Comparison of ENCODE assay signal across 1 cellular context in the genomic region with DNA sequence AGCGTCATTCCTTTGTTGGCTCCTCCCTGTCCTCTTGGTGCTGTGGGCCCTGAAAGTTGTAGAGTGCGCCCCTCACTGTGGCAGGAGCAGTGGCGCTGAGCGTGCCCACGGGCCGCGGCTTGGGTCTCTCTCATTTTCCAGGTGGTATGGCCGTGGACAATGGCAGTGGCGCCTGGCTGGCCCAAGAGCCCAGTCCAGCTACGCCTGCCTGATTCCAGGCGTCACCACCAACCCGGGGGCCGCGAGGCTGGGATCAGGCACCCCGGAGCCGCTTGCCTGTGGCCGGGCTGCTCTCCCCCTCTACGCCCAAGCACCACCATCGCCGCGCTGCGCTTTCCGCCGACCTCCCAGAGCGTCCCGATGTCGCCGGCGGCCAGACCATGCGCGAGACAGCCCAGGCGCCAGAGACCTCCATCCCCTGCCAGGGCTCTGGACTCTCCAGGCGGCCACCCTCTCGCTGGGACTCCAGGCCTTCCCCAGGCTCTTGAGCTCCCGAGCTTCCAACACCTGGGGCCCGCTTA.
TF ChIP-seq lines count a peak whose summit lies in the region.

No MANE protein-coding gene starts in this region.

TF ChIP-seq in WTC11, 78 proteins besides CTCF, POLR2A, EP300 and RAD21 (continued from another document):
- TF ChIP-seq, protein P1, sequence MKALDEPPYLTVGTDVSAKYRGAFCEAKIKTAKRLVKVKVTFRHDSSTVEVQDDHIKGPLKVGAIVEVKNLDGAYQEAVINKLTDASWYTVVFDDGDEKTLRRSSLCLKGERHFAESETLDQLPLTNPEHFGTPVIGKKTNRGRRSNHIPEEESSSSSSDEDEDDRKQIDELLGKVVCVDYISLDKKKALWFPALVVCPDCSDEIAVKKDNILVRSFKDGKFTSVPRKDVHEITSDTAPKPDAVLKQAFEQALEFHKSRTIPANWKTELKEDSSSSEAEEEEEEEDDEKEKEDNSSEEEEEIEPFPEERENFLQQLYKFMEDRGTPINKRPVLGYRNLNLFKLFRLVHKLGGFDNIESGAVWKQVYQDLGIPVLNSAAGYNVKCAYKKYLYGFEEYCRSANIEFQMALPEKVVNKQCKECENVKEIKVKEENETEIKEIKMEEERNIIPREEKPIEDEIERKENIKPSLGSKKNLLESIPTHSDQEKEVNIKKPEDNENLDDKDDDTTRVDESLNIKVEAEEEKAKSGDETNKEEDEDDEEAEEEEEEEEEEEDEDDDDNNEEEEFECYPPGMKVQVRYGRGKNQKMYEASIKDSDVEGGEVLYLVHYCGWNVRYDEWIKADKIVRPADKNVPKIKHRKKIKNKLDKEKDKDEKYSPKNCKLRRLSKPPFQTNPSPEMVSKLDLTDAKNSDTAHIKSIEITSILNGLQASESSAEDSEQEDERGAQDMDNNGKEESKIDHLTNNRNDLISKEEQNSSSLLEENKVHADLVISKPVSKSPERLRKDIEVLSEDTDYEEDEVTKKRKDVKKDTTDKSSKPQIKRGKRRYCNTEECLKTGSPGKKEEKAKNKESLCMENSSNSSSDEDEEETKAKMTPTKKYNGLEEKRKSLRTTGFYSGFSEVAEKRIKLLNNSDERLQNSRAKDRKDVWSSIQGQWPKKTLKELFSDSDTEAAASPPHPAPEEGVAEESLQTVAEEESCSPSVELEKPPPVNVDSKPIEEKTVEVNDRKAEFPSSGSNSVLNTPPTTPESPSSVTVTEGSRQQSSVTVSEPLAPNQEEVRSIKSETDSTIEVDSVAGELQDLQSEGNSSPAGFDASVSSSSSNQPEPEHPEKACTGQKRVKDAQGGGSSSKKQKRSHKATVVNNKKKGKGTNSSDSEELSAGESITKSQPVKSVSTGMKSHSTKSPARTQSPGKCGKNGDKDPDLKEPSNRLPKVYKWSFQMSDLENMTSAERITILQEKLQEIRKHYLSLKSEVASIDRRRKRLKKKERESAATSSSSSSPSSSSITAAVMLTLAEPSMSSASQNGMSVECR (CRISPR knock-in tag; IDR thresholded peaks at IDR 0.05; ENCODE audit: borderline replicate concordance) = 0 out of 2 replicates have a peak, but pooled peaks have one; percentile 42
